ENCODE assay signal across 24 cellular contexts in genomic region chr19:33286899-33287298, GRCh38. TPM values are rescaled to one million over a fixed set of nuclear protein-coding genes. Genes with fewer than 3 reads are reported as not detected.
DNase-seq lines count a peak whose midpoint lies in the region; ATAC-seq, FAIRE-seq and TF ChIP-seq lines count a peak whose summit lies in the region.
"Had no signal": no experiment of that assay in that cellular context is flagged by ENCODE, and none has a peak within 500 bp of the region (broad histone marks: within the 10 kb centered on the region; RNA-seq: fewer than 3 reads in every experiment).

No MANE protein-coding gene starts in this region.

- H3T11ph ChIP-seq in H9 (ENCODE audit: low read length), result no peak overlapping the region

- H4K91ac ChIP-seq in H1 (replicated peaks; ENCODE audit: insufficient read length, low read length) (no peak overlapping the region), H9 (ENCODE audit: insufficient read length, low read depth, low read length) (no peak overlapping the region)

- H3K36me3 ChIP-seq in H1 (ENCODE audit: control insufficient read depth in 2 of 4, insufficient read depth in 4 of 4, low read length in 3 of 4), result no peaks in the 10 kb centered on the region; a peak in 1 of 8 replicates
- H3K36me3 ChIP-seq: breast epithelium, gastrocnemius medialis had no signal

- H4K8ac ChIP-seq in H1 (ENCODE audit: extremely low read depth, insufficient read depth, low read length) (no peak overlapping the region), H9 (replicated peaks; ENCODE audit: insufficient read length, low read depth, low read length) (no peak overlapping the region)

- no peak overlapping the region; the same call in 1 of the 2 replicates for H3K18ac ChIP-seq in H1 (ENCODE audit: extremely low read depth, low read length)
- H3K18ac ChIP-seq in H9 (ENCODE audit: insufficient read length, low read depth, low read length), result no peak overlapping the region

- peaks cover 39% of the 10 kb centered on the region for H3K27me3 Mint-ChIP-seq in activated T-cell treated with anti-CD3 and anti-CD28 coated beads, Interleukin-2, amount 50 U/mL, for 72 hours (ENCODE audit: low read depth)
- H3K27me3 Mint-ChIP-seq in activated T-cell treated with anti-CD3 and anti-CD28 coated beads, Interleukin-2, amount 50 U/mL, for 4 hours (ENCODE audit: low read depth), result peaks cover 6% of the 10 kb centered on the region
- H3K27me3 Mint-ChIP-seq in progenitor cell of endocrine pancreas, result no peaks in the 10 kb centered on the region
- H3K27me3 Mint-ChIP-seq in H9 (ENCODE audit: low read depth), result peaks cover 11% of the 10 kb centered on the region

- H3K4me1 Mint-ChIP-seq in activated T-cell treated with anti-CD3 and anti-CD28 coated beads, Interleukin-2, amount 50 U/mL, for 72 hours (ENCODE audit: low read depth), result peaks cover 5% of the 10 kb centered on the region
- H3K4me1 Mint-ChIP-seq in activated T-cell treated with anti-CD3 and anti-CD28 coated beads, Interleukin-2, amount 50 U/mL, for 4 hours (ENCODE audit: low read depth), result peaks cover 12% of the 10 kb centered on the region
- H3K4me1 Mint-ChIP-seq in progenitor cell of endocrine pancreas (ENCODE audit: low read depth) (peaks cover 24% of the 10 kb centered on the region), H9 (peaks cover 20 to 24% of the 10 kb centered on the region in 2 experiments)

- H3K9me3 ChIP-seq in H1 (ENCODE audit: insufficient read depth in 2 of 2, low read depth in 1 of 2, low read length in 1 of 2) (peaks cover 0 to 5% of the 10 kb centered on the region in 2 experiments; a peak in 1 of 4 replicates), H9 (ENCODE audit: control insufficient read depth, low read depth, low read length) (no peaks in the 10 kb centered on the region)
- H3K9me3 ChIP-seq: gastrocnemius medialis, testis had no signal

- H3K4me1 ChIP-seq in H1 (replicated peaks in 1 of 4; ENCODE audit: control insufficient read depth in 3 of 4, insufficient read depth in 4 of 4, low read length in 3 of 4) (peaks cover 0 to 8% (median 2%) of the 10 kb centered on the region in 4 experiments; a peak in 5 of 7 replicates), H9 (ENCODE audit: insufficient read depth, low read length) (no peaks in the 10 kb centered on the region; the same call in 1 of the 2 replicates)
- H3K4me1 ChIP-seq: breast epithelium, gastrocnemius medialis, testis had no signal

- H3K9ac ChIP-seq in H1 (replicated peaks in 1 of 4; ENCODE audit: extremely low read depth in 1 of 4, low read depth in 3 of 4, low read length in 3 of 4) (no peak overlapping the region), H9 (ENCODE audit: extremely low read depth, insufficient read length, low read length) (no peak overlapping the region)
- H3K9ac ChIP-seq: parathyroid adenoma had no signal

- no peak overlapping the region for H3K23ac ChIP-seq in H1 (ENCODE audit: insufficient read length)
- H3K23ac ChIP-seq in H9 (ENCODE audit: insufficient read length, low read depth, low read length), result no peak overlapping the region

- H3K27ac ChIP-seq in H1 (ENCODE audit: low read depth, low read length) (no peak overlapping the region), H9 (ENCODE audit: insufficient read length, low read depth, low read length) (no peak overlapping the region), coronary artery (no peak overlapping the region)
- H3K27ac ChIP-seq: A549, breast epithelium, gastrocnemius medialis, parathyroid adenoma, PC-9, testis had no signal

- TF ChIP-seq EP300 in H1 (IDR thresholded peaks at IDR 0.05; ENCODE audit: borderline replicate concordance in 1 of 2, low read depth in 2 of 2, low read length in 2 of 2), result no peak

- H3K23me2 ChIP-seq in H1 (ENCODE audit: low read depth, low read length) (0 out of 2 replicates have a peak, but pooled peaks cover 3% of the 10 kb centered on the region), H9 (ENCODE audit: insufficient read length, low read depth, low read length, poor library complexity, severe bottlenecking) (no peaks in the 10 kb centered on the region)

- H2BK20ac ChIP-seq in H1 (ENCODE audit: low read length) (no peak overlapping the region), H9 (ENCODE audit: low read depth, low read length, poor library complexity, severe bottlenecking) (no peak overlapping the region)

- peaks cover 10 to 16% of the 10 kb centered on the region in 2 donors for H3K9me3 Mint-ChIP-seq in activated T-cell treated with anti-CD3 and anti-CD28 coated beads, Interleukin-2, amount 50 U/mL, for 72 hours
- H3K9me3 Mint-ChIP-seq in activated T-cell treated with anti-CD3 and anti-CD28 coated beads, Interleukin-2, amount 50 U/mL, for 4 hours, result peaks cover 24% of the 10 kb centered on the region
- H3K9me3 Mint-ChIP-seq in progenitor cell of endocrine pancreas (ENCODE audit: low read depth), result peaks cover 6% of the 10 kb centered on the region
- peaks cover 3 to 9% of the 10 kb centered on the region in 2 experiments; a peak in 4 of 5 replicates for H3K9me3 Mint-ChIP-seq in H9

- no peak overlapping the region for H2AK5ac ChIP-seq in H1 (ENCODE audit: low read depth, low read length)
- H2AK5ac ChIP-seq in H9 (ENCODE audit: insufficient read length, low read length), result no peak overlapping the region

- no peak for TF ChIP-seq POLR2A in H1 (IDR thresholded peaks at IDR 0.05; ENCODE audit: control extremely low read depth in 1 of 2, low read depth in 2 of 2, low read length in 2 of 2)

- 91% methylated on average over 13 of the region's 13 CpGs; no CpG with 5 or more reads in 1 of the 2 experiments for WGBS in H1 (ENCODE audit: extremely low coverage in 1 of 2, insufficient coverage in 1 of 2, insufficient read length in 1 of 2, insufficient replicate concordance in 2 of 2, low coverage in 1 of 2, low lambda C conversion rate in 2 of 2, missing lambda C conversion rate in 1 of 2), 2 experiments
- no CpG with 5 or more reads among the region's 13 CpGs for WGBS in H9 (ENCODE audit: extremely low coverage, insufficient read length, low lambda C conversion rate)

- H3K4me2 ChIP-seq in H1 (ENCODE audit: insufficient read depth in 1 of 2, low read depth in 2 of 2, low read length in 2 of 2), result no peak overlapping the region
- H3K4me2 ChIP-seq in H9 (ENCODE audit: insufficient read depth, insufficient read length, low read length), result no peak overlapping the region
- H3K4me2 ChIP-seq: A549, GM23338, PC-9 had no signal

- CTCF ChIA-PET in H1 (lab: Charles Lee; ENCODE audit: partially characterized antibody), result interaction anchor here (1.1 to 1.9 kb wide), 5 partner anchors 10 to 110 kb away, joined by 3 to 5 read pairs (median 4); no protein-coding TSS in a partner anchor

- FAIRE-seq in H1 (lab: Jason Lieb, UNC), result no peak

- H3K79me1 ChIP-seq in H1 (ENCODE audit: low read depth, low read length), result no peaks in the 10 kb centered on the region
- no peaks in the 10 kb centered on the region for H3K79me1 ChIP-seq in H9 (ENCODE audit: insufficient read depth, low read depth, low read length, poor library complexity, severe bottlenecking)

- no peaks in the 10 kb centered on the region for H3K79me2 ChIP-seq in H1 (ENCODE audit: control insufficient read depth in 1 of 2, insufficient read depth in 2 of 2, low read length in 2 of 2)
- no peaks in the 10 kb centered on the region for H3K79me2 ChIP-seq in H9 (ENCODE audit: insufficient read depth, low read length)
- H3K79me2 ChIP-seq: parathyroid adenoma had no signal

- peak; percentile 25 to 62 for ATAC-seq in activated T-cell treated with anti-CD3 and anti-CD28 coated beads, Interleukin-2, amount 50 U/mL, for 72 hours (replicated peaks in 1 of 2)
- no peak for ATAC-seq in activated T-cell treated with anti-CD3 and anti-CD28 coated beads, Interleukin-2, amount 50 U/mL, for 4 hours
- ATAC-seq: A549, gastrocnemius medialis, GM23338 had no signal

- H3K14ac ChIP-seq in H1 (ENCODE audit: insufficient read length) (no peak overlapping the region), H9 (ENCODE audit: insufficient read depth, low read length) (no peak overlapping the region)

- H3K27me3 ChIP-seq in H1 (replicated peaks in 1 of 4; ENCODE audit: control insufficient read depth in 3 of 4, extremely low read depth in 1 of 4, insufficient read depth in 3 of 4, low read length in 3 of 4) (no peaks in the 10 kb centered on the region), H9 (ENCODE audit: insufficient read depth, low read length) (no peaks in the 10 kb centered on the region)
- H3K27me3 ChIP-seq: breast epithelium, gastrocnemius medialis, testis had no signal

- no peak overlapping the region for H2BK120ac ChIP-seq in H1 (replicated peaks; ENCODE audit: low read depth, low read length)
- no peak overlapping the region for H2BK120ac ChIP-seq in H9 (ENCODE audit: low read depth, low read length, poor library complexity, severe bottlenecking)

- peaks cover 7 to 9% of the 10 kb centered on the region in 2 donors for H3K36me3 Mint-ChIP-seq in activated T-cell treated with anti-CD3 and anti-CD28 coated beads, Interleukin-2, amount 50 U/mL, for 72 hours (ENCODE audit: insufficient read depth in 2 of 2)
- H3K36me3 Mint-ChIP-seq in activated T-cell treated with anti-CD3 and anti-CD28 coated beads, Interleukin-2, amount 50 U/mL, for 4 hours (ENCODE audit: insufficient read depth), result no peaks in the 10 kb centered on the region
- no peaks in the 10 kb centered on the region for H3K36me3 Mint-ChIP-seq in progenitor cell of endocrine pancreas (ENCODE audit: insufficient read depth)
- H3K36me3 Mint-ChIP-seq in H9 (ENCODE audit: insufficient read depth in 1 of 3, low read depth in 3 of 3), result no peaks in the 10 kb centered on the region

- H3K4me3 ChIP-seq in H1 (ENCODE audit: extremely low read depth in 1 of 4, insufficient read depth in 2 of 4, low read depth in 3 of 4, low read length in 4 of 4) (no peak overlapping the region), coronary artery (no peak overlapping the region)
- H3K4me3 ChIP-seq: A549, breast epithelium, gastrocnemius medialis, GM23338, PC-9, testis had no signal

- DNase-seq in activated T-cell treated with anti-CD3 and anti-CD28 coated beads, Interleukin-2, amount 50 U/mL, for 72 hours, result no peak
- DNase-seq in activated T-cell treated with anti-CD3 and anti-CD28 coated beads, Interleukin-2, amount 50 U/mL, for 4 hours, result no peak
- DNase-seq in NOMO-1 treated with DMSO at 0.1 percent for 48 hours (lab: John Stamatoyannopoulos, UW; ENCODE audit: unreplicated experiment), result peak; percentile 16
- no peak for DNase-seq in H1 (ENCODE audit: low read depth in 1 of 2, low spot score in 2 of 2)
- no peak for DNase-seq in progenitor cell of endocrine pancreas (ENCODE audit: low spot score, unreplicated experiment)
- no peak for DNase-seq in H9
- DNase-seq in coronary artery (ENCODE audit: low spot score), result no peak
- no peak for DNase-seq in stimulated activated CD4-positive, alpha-beta T cell treated with anti-CD3 and anti-CD28 coated beads, Interleukin-1b, Interleukin-23, amount 100 ng/mL, for 48 hours
- DNase-seq: activated CD4-positive, alpha-beta T cell treated with anti-CD3 and anti-CD28 coated beads for 1 hour; activated T-cell treated with anti-CD3 and anti-CD28 coated beads, Interleukin-2, amount 50 U/mL, for 1 hour; C1 segment of cervical spinal cord; DMS53; gastrocnemius medialis; left cardiac atrium; NCI-H1436 treated with DMSO at 0.1 percent for 48 hours; NCI-H2171 treated with DMSO at 0.1 percent for 48 hours; PC-9; stimulated activated CD8-positive, alpha-beta memory T cell treated with anti-CD3 and anti-CD28 coated beads, Interleukin-4, amount 100 ng/mL, for 48 hours; T-helper 9 cell; testis had no signal

- no peak overlapping the region for H3K27ac Mint-ChIP-seq in activated T-cell treated with anti-CD3 and anti-CD28 coated beads, Interleukin-2, amount 50 U/mL, for 72 hours
- H3K27ac Mint-ChIP-seq in progenitor cell of endocrine pancreas (peak overlapping the region; percentile 66), H9 (no peak overlapping the region)
- H3K27ac Mint-ChIP-seq: GM23338 had no signal

- H2BK12ac ChIP-seq in H1 (ENCODE audit: low read depth, low read length), result peak overlapping the region; percentile 17; the same call in 1 of the 2 replicates
- H2BK12ac ChIP-seq in H9 (ENCODE audit: insufficient read length, low read depth, low read length), result no peak overlapping the region

- H3K4ac ChIP-seq in H1 (replicated peaks; ENCODE audit: insufficient read length, low read depth, low read length) (no peak overlapping the region), H9 (ENCODE audit: low read depth, low read length) (no peak overlapping the region)

- H4K20me1 ChIP-seq in H1 (replicated peaks in 1 of 2; ENCODE audit: control insufficient read depth in 1 of 2, insufficient read depth in 2 of 2, low read length in 2 of 2), result no peaks in the 10 kb centered on the region
- H4K20me1 ChIP-seq in H9 (ENCODE audit: control insufficient read depth, insufficient read depth, insufficient read length), result no peaks in the 10 kb centered on the region

- no peak overlapping the region for H3K4me3 Mint-ChIP-seq in activated T-cell treated with anti-CD3 and anti-CD28 coated beads, Interleukin-2, amount 50 U/mL, for 72 hours
- no peak overlapping the region for H3K4me3 Mint-ChIP-seq in activated T-cell treated with anti-CD3 and anti-CD28 coated beads, Interleukin-2, amount 50 U/mL, for 4 hours
- H3K4me3 Mint-ChIP-seq in progenitor cell of endocrine pancreas (ENCODE audit: low read depth), result no peak overlapping the region
- no peak overlapping the region for H3K4me3 Mint-ChIP-seq in H9
- H3K4me3 Mint-ChIP-seq: GM23338 had no signal

- no peak overlapping the region for H3K56ac ChIP-seq in H1 (replicated peaks; ENCODE audit: insufficient read length, low read depth, low read length)
- H3K56ac ChIP-seq in H9 (ENCODE audit: insufficient read length, low read depth, low read length), result no peak overlapping the region

- POLR2A ChIA-PET in H1 (lab: Charles Lee; ENCODE audit: partially characterized antibody), result no interaction called here

- H4K5ac ChIP-seq in H1 (ENCODE audit: insufficient read length, low read depth, low read length) (no peak overlapping the region), H9 (ENCODE audit: insufficient read length, low read depth, low read length) (no peak overlapping the region)

- no peak overlapping the region for H2AFZ ChIP-seq in H1 (ENCODE audit: low read length)
- no peak overlapping the region for H2AFZ ChIP-seq in H9 (ENCODE audit: low read length)
- H2AFZ ChIP-seq: GM23338, parathyroid adenoma, PC-9 had no signal

- H2BK15ac ChIP-seq in H1 (ENCODE audit: low read length) (no peak overlapping the region), H9 (ENCODE audit: low read depth, low read length) (no peak overlapping the region)

- H2BK5ac ChIP-seq in H1 (ENCODE audit: low read depth, low read length) (no peak overlapping the region), H9 (ENCODE audit: insufficient read length, low read length) (no peak overlapping the region)

- TF ChIP-seq CTCF in H1 (IDR thresholded peaks at IDR 0.05; ENCODE audit: control extremely low read depth in 1 of 3, insufficient read depth in 1 of 3, low read depth in 1 of 3, low read length in 3 of 3) (no peak), progenitor cell of endocrine pancreas (IDR thresholded peaks at IDR 0.05; ENCODE audit: unreplicated experiment) (no peak), H9 (conservative IDR thresholded peaks at IDR 0.05) (no peak), coronary artery (IDR thresholded peaks at IDR 0.05) (no peak)

- no peak for TF ChIP-seq RAD21 in H1 (IDR thresholded peaks at IDR 0.05 in 1 of 2, conservative IDR thresholded peaks at IDR 0.05 in 1 of 2; ENCODE audit: low read depth in 2 of 2, low read length in 2 of 2)

RNA-seq across cellular contexts. Expression of gene CEBPA, which starts 15.4 kb away (rescaled TPM):
- 1 to 10 TPM in 1 of 2 donors, under 1 TPM in 1; 0.82 to 1.0 TPM for total RNA-seq in activated T-cell treated with anti-CD3 and anti-CD28 coated beads, Interleukin-2, amount 50 U/mL, for 72 hours
- total RNA-seq in activated T-cell treated with anti-CD3 and anti-CD28 coated beads, Interleukin-2, amount 50 U/mL, for 4 hours, result 1 to 10 TPM; 1.0 to 1.5 (median 1.5) TPM
- 2.7 and 3.0 TPM in 2 replicates for total RNA-seq in H1 (2021; fragmentation: NEBNext Ultra II Directional; extraction: Animal tissue kit (Norgen Biotek cat#: 25700))
- polyA plus RNA-seq in H1 (2011; rRNA removed), result 2.0 and 2.4 TPM in 2 replicates
- 2.1 TPM for polyA plus RNA-seq in H1 (2011; cell fraction: cytosol; rRNA removed)
- polyA plus RNA-seq in H1 (2011; cell fraction: nucleus; rRNA removed), result 1.4 TPM
- polyA plus RNA-seq in H1 (2012, experiment 1 of 2), result 1.1 to 1.9 TPM (median 1.5 TPM) in 4 replicates
- polyA plus RNA-seq in H1 (2012, experiment 2 of 2), result 1.4 TPM
- polyA plus RNA-seq in H1 (2013, experiment 1 of 2), result 1.5 TPM
- polyA plus RNA-seq in H1 (2013, experiment 2 of 2), result 1.3 TPM
- 1.4 and 1.6 TPM in 2 replicates for polyA minus RNA-seq in H1 (2011; rRNA and poly(A)+ RNA removed)
- 2.1 TPM for polyA minus RNA-seq in H1 (2011; cell fraction: cytosol; rRNA and poly(A)+ RNA removed)
- 6.4 TPM for polyA minus RNA-seq in H1 (2011; cell fraction: nucleus; rRNA and poly(A)+ RNA removed)
- total RNA-seq in progenitor cell of endocrine pancreas (12.3 and 12.5 TPM in 2 replicates), H9 (2021) (3.2 and 3.7 TPM in 2 replicates)

Comparison
In these comparisons a context has a peak if more than half of its experiments do, and no peak if none do; other contexts are left out.
1. ATAC-seq: peak in activated T-cell treated with anti-CD3 and anti-CD28 coated beads, Interleukin-2, amount 50 U/mL, for 72 hours (2 of 2); none in activated T-cell treated with anti-CD3 and anti-CD28 coated beads, Interleukin-2, amount 50 U/mL, for 4 hours (0 of 2).